Comparison of ENCODE assay signal across 40 cellular contexts in the genomic region with DNA sequence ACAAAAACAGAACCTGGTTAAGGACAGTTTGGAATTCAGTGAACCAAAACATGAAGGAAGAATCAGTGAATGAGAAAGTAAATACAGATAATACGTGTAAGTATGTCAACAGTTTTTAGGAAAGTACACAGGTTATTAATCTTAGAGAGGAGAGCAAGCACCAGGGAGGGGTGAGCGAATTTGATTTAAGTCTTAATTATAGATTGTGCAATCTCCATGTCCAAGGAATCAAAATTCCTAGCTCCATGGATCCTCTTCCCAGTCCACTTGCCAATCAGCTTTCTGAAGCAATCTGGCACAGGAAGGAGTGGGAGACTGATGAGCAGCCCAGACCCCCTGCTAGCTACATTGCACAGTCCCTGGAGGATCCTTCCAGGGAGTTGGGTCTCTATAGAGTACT.
"Had no signal": no experiment of that assay in that cellular context is flagged by ENCODE, and none has a peak within 500 bp of the region (broad histone marks: within the 10 kb centered on the region; RNA-seq: fewer than 3 reads in every experiment).

No MANE protein-coding gene starts in this region.

- H3K27ac Mint-ChIP-seq: activated naive CD4-positive, alpha-beta T cell treated with anti-CD3 and anti-CD28 coated beads for 36 hours; activated naive CD4-positive, alpha-beta T cell treated with anti-CD3 and anti-CD28 coated beads, Interleukin-2, amount 10 ng/mL, durations not matched to agents 7 days and 5 days; activated naive CD4-positive, alpha-beta T cell treated with anti-CD3 and anti-CD28 coated beads, Interleukin-2, amount 50 U/mL, for 24 hours; activated naive CD4-positive, alpha-beta T cell treated with anti-CD3 and anti-CD28 coated beads, Interleukin-2, amount 50 U/mL, for 72 hours; activated naive CD8-positive, alpha-beta T cell; activated naive CD8-positive, alpha-beta T cell treated with anti-CD3 and anti-CD28 coated beads for 36 hours; activated naive CD8-positive, alpha-beta T cell treated with anti-CD3 and anti-CD28 coated beads, Interleukin-2, amount 10 ng/mL, durations not matched to agents 7 days and 5 days; activated naive CD8-positive, alpha-beta T cell treated with anti-CD3 and anti-CD28 coated beads, Interleukin-2, amount 50 U/mL, for 24 hours; activated T-cell treated with anti-CD3 and anti-CD28 coated beads, Interleukin-2, amount 50 U/mL, for 24 hours; activated T-cell treated with anti-CD3 and anti-CD28 coated beads, Interleukin-2, amount 50 U/mL, for 72 hours; activated T-helper 1 cell treated with anti-CD3 and anti-CD28 coated beads, Interleukin-12 subunit alpha, Interleukin-12 subunit beta, Interleukin-2, Interleukin-4 antibody, amounts not matched to agents 30 ng/mL and 10 ng/mL and 1 ng/mL, durations not matched to agents 14 hours and 24 hours and 36 hours; activated T-helper 17 cell treated with anti-CD3 and anti-CD28 coated beads, Interleukin-2, amount 50 U/mL, for 72 hours; activated T-helper 2 cell treated with anti-CD3 and anti-CD28 coated beads, Interferon-gamma antibody, Interleukin-2, Interleukin-4, amounts not matched to agents 10 μg/mL and 5 μg/mL and 100 μg/mL, durations not matched to agents 14 hours and 24 hours and 36 hours; brain had no signal

- H3K27me3 ChIP-seq: adrenal gland, ascending aorta, body of pancreas, brain microvascular endothelial cell, breast epithelium had no signal

- ATAC-seq: activated naive CD4-positive, alpha-beta T cell treated with anti-CD3 and anti-CD28 coated beads, Interleukin-2, amount 50 U/mL, for 72 hours; activated naive CD8-positive, alpha-beta T cell treated with anti-CD3 and anti-CD28 coated beads, Interleukin-2, amount 50 U/mL, for 24 hours; activated T-cell treated with anti-CD3 and anti-CD28 coated beads, Interleukin-2, amount 50 U/mL, for 4 hours; activated T-cell treated with anti-CD3 and anti-CD28 coated beads, Interleukin-2, amount 50 U/mL, for 72 hours; activated T-helper 17 cell treated with anti-CD3 and anti-CD28 coated beads, Interleukin-2, amount 50 U/mL, for 72 hours; body of pancreas had no signal

- H3K36me3 Mint-ChIP-seq: activated naive CD4-positive, alpha-beta T cell treated with anti-CD3 and anti-CD28 coated beads, Interleukin-2, amount 10 ng/mL, durations not matched to agents 7 days and 5 days; activated naive CD4-positive, alpha-beta T cell treated with anti-CD3 and anti-CD28 coated beads, Interleukin-2, amount 50 U/mL, for 24 hours; activated naive CD4-positive, alpha-beta T cell treated with anti-CD3 and anti-CD28 coated beads, Interleukin-2, amount 50 U/mL, for 72 hours; activated naive CD8-positive, alpha-beta T cell; activated naive CD8-positive, alpha-beta T cell treated with anti-CD3 and anti-CD28 coated beads for 36 hours; activated naive CD8-positive, alpha-beta T cell treated with anti-CD3 and anti-CD28 coated beads, Interleukin-2, amount 10 ng/mL, durations not matched to agents 7 days and 5 days; brain had no signal

- H3K36me3 ChIP-seq: adrenal gland, ascending aorta, brain microvascular endothelial cell, breast epithelium, cardiac muscle cell had no signal

- H3K9me3 Mint-ChIP-seq: activated naive CD4-positive, alpha-beta T cell treated with anti-CD3 and anti-CD28 coated beads for 36 hours; activated naive CD4-positive, alpha-beta T cell treated with anti-CD3 and anti-CD28 coated beads, Interleukin-2, amount 10 ng/mL, durations not matched to agents 7 days and 5 days; activated naive CD4-positive, alpha-beta T cell treated with anti-CD3 and anti-CD28 coated beads, Interleukin-2, amount 50 U/mL, for 24 hours; activated naive CD4-positive, alpha-beta T cell treated with anti-CD3 and anti-CD28 coated beads, Interleukin-2, amount 50 U/mL, for 72 hours; activated naive CD8-positive, alpha-beta T cell treated with anti-CD3 and anti-CD28 coated beads for 36 hours; activated naive CD8-positive, alpha-beta T cell treated with anti-CD3 and anti-CD28 coated beads, Interleukin-2, amount 10 ng/mL, durations not matched to agents 7 days and 5 days; activated naive CD8-positive, alpha-beta T cell treated with anti-CD3 and anti-CD28 coated beads, Interleukin-2, amount 50 U/mL, for 24 hours; activated T-cell treated with anti-CD3 and anti-CD28 coated beads, Interleukin-2, amount 50 U/mL, for 24 hours; activated T-cell treated with anti-CD3 and anti-CD28 coated beads, Interleukin-2, amount 50 U/mL, for 4 hours; activated T-cell treated with anti-CD3 and anti-CD28 coated beads, Interleukin-2, amount 50 U/mL, for 72 hours; activated T-helper 1 cell treated with anti-CD3 and anti-CD28 coated beads, Interleukin-12 subunit alpha, Interleukin-12 subunit beta, Interleukin-2, Interleukin-4 antibody, amounts not matched to agents 30 ng/mL and 10 ng/mL and 1 ng/mL, durations not matched to agents 14 hours and 24 hours and 36 hours; activated T-helper 17 cell treated with anti-CD3 and anti-CD28 coated beads, Interleukin-2, amount 50 U/mL, for 72 hours; activated T-helper 2 cell treated with anti-CD3 and anti-CD28 coated beads, Interferon-gamma antibody, Interleukin-2, Interleukin-4, amounts not matched to agents 10 μg/mL and 5 μg/mL and 100 μg/mL, durations not matched to agents 14 hours and 24 hours and 36 hours; central memory CD8-positive, alpha-beta T cell had no signal

- DNase-seq: activated effector memory CD4-positive, alpha-beta T cell treated with anti-CD3 and anti-CD28 coated beads, Interleukin-2, amount 50 U/mL, for 16 hours; activated effector memory CD4-positive, alpha-beta T cell treated with Interleukin-2 at 50 U/mL for 16 hours; activated gamma-delta T cell; activated gamma-delta T cell treated with Interleukin-2 at 50 U/mL for 16 hours; activated naive CD4-positive, alpha-beta T cell; activated naive CD4-positive, alpha-beta T cell treated with anti-CD3 and anti-CD28 coated beads for 36 hours; activated naive CD4-positive, alpha-beta T cell treated with anti-CD3 and anti-CD28 coated beads, Interleukin-2, amount 10 ng/mL, durations not matched to agents 7 days and 5 days; activated naive CD4-positive, alpha-beta T cell treated with anti-CD3 and anti-CD28 coated beads, Interleukin-2, amount 50 U/mL, for 16 hours; activated naive CD4-positive, alpha-beta T cell treated with Interleukin-2 at 50 U/mL for 16 hours; activated naive CD8-positive, alpha-beta T cell treated with anti-CD3 and anti-CD28 coated beads for 36 hours; activated naive CD8-positive, alpha-beta T cell treated with anti-CD3 and anti-CD28 coated beads, Interleukin-2, amount 10 ng/mL, durations not matched to agents 7 days and 5 days; activated naive CD8-positive, alpha-beta T cell treated with anti-CD3 and anti-CD28 coated beads, Interleukin-2, amount 50 U/mL, for 24 hours; activated T-cell treated with anti-CD3 and anti-CD28 coated beads, Interleukin-2, amount 50 U/mL, for 1 hour; activated T-cell treated with anti-CD3 and anti-CD28 coated beads, Interleukin-2, amount 50 U/mL, for 24 hours; activated T-cell treated with anti-CD3 and anti-CD28 coated beads, Interleukin-2, amount 50 U/mL, for 4 hours; activated T-cell treated with anti-CD3 and anti-CD28 coated beads, Interleukin-2, amount 50 U/mL, for 48 hours; activated T-cell treated with anti-CD3 and anti-CD28 coated beads, Interleukin-2, amount 50 U/mL, for 72 hours; adrenal gland; amniotic stem cell; amygdala; anterior cingulate cortex; aorta; body of pancreas; brain microvascular endothelial cell; caudate nucleus; central memory CD4-positive, alpha-beta T cell; cerebellar nuclear complex had no signal

- H3K27ac ChIP-seq: adrenal gland, ascending aorta, body of pancreas, brain microvascular endothelial cell, breast epithelium, cardiac muscle cell had no signal

- H3K4me3 Mint-ChIP-seq: activated naive CD4-positive, alpha-beta T cell treated with anti-CD3 and anti-CD28 coated beads for 36 hours; activated naive CD4-positive, alpha-beta T cell treated with anti-CD3 and anti-CD28 coated beads, Interleukin-2, amount 10 ng/mL, durations not matched to agents 7 days and 5 days; activated naive CD4-positive, alpha-beta T cell treated with anti-CD3 and anti-CD28 coated beads, Interleukin-2, amount 50 U/mL, for 24 hours; activated naive CD8-positive, alpha-beta T cell; activated naive CD8-positive, alpha-beta T cell treated with anti-CD3 and anti-CD28 coated beads for 36 hours; activated naive CD8-positive, alpha-beta T cell treated with anti-CD3 and anti-CD28 coated beads, Interleukin-2, amount 10 ng/mL, durations not matched to agents 7 days and 5 days; activated naive CD8-positive, alpha-beta T cell treated with anti-CD3 and anti-CD28 coated beads, Interleukin-2, amount 50 U/mL, for 24 hours; activated T-cell treated with anti-CD3 and anti-CD28 coated beads, Interleukin-2, amount 50 U/mL, for 24 hours; activated T-cell treated with anti-CD3 and anti-CD28 coated beads, Interleukin-2, amount 50 U/mL, for 4 hours; activated T-cell treated with anti-CD3 and anti-CD28 coated beads, Interleukin-2, amount 50 U/mL, for 72 hours; activated T-helper 1 cell treated with anti-CD3 and anti-CD28 coated beads, Interleukin-12 subunit alpha, Interleukin-12 subunit beta, Interleukin-2, Interleukin-4 antibody, amounts not matched to agents 30 ng/mL and 10 ng/mL and 1 ng/mL, durations not matched to agents 14 hours and 24 hours and 36 hours; activated T-helper 17 cell treated with anti-CD3 and anti-CD28 coated beads, Interleukin-2, amount 50 U/mL, for 72 hours; brain; central memory CD8-positive, alpha-beta T cell had no signal

- H3K9me3 ChIP-seq: adrenal gland, ascending aorta, body of pancreas, breast epithelium had no signal

- FAIRE-seq: astrocyte, bronchial epithelial cell had no signal

- H3K4me3 ChIP-seq: adrenal gland, ascending aorta, body of pancreas, breast epithelium, cardiac muscle cell had no signal

- H3K4me1 ChIP-seq: adrenal gland, ascending aorta, breast epithelium had no signal

- H3K4me1 Mint-ChIP-seq: activated naive CD4-positive, alpha-beta T cell treated with anti-CD3 and anti-CD28 coated beads, Interleukin-2, amount 10 ng/mL, durations not matched to agents 7 days and 5 days; activated naive CD4-positive, alpha-beta T cell treated with anti-CD3 and anti-CD28 coated beads, Interleukin-2, amount 50 U/mL, for 24 hours; activated naive CD8-positive, alpha-beta T cell treated with anti-CD3 and anti-CD28 coated beads, Interleukin-2, amount 50 U/mL, for 24 hours; activated T-helper 17 cell treated with anti-CD3 and anti-CD28 coated beads, Interleukin-2, amount 50 U/mL, for 72 hours; brain; central memory CD8-positive, alpha-beta T cell had no signal
